1 cellular context compared by ENCODE assay signal in genomic region chr16:71467810-71468209, GRCh38.
TF ChIP-seq lines count a peak whose summit lies in the region.

No MANE protein-coding gene starts in this region.

TF ChIP-seq in IMR-90, 13 proteins besides CTCF, POLR2A, EP300 and RAD21:
- no peak for TF ChIP-seq MAFK (IDR thresholded peaks at IDR 0.05; ENCODE audit: low read depth, low read length)
- TF ChIP-seq RCOR1 (IDR thresholded peaks at IDR 0.05; ENCODE audit: insufficient replicate concordance, low read length): peak; percentile 86
- TF ChIP-seq CEBPB (IDR thresholded peaks at IDR 0.05; ENCODE audit: low read depth, low read length): no peak
- no peak for TF ChIP-seq FOS (IDR thresholded peaks at IDR 0.05; ENCODE audit: low read depth, low read length)
- TF ChIP-seq CHD1 (IDR thresholded peaks at IDR 0.05; ENCODE audit: low read depth, low read length): no peak
- TF ChIP-seq MAZ (IDR thresholded peaks at IDR 0.05; ENCODE audit: borderline replicate concordance, low read depth, low read length): peak; percentile 82
- no peak for TF ChIP-seq BHLHE40 (IDR thresholded peaks at IDR 0.05; ENCODE audit: low read depth, low read length)
- TF ChIP-seq MXI1 (IDR thresholded peaks at IDR 0.05; ENCODE audit: borderline replicate concordance, low read depth, low read length): 0 out of 2 replicates have a peak, but pooled peaks have one; percentile 28
- TF ChIP-seq SMC3 (IDR thresholded peaks at IDR 0.05; ENCODE audit: low read depth, low read length): no peak
